In the genomic region with DNA sequence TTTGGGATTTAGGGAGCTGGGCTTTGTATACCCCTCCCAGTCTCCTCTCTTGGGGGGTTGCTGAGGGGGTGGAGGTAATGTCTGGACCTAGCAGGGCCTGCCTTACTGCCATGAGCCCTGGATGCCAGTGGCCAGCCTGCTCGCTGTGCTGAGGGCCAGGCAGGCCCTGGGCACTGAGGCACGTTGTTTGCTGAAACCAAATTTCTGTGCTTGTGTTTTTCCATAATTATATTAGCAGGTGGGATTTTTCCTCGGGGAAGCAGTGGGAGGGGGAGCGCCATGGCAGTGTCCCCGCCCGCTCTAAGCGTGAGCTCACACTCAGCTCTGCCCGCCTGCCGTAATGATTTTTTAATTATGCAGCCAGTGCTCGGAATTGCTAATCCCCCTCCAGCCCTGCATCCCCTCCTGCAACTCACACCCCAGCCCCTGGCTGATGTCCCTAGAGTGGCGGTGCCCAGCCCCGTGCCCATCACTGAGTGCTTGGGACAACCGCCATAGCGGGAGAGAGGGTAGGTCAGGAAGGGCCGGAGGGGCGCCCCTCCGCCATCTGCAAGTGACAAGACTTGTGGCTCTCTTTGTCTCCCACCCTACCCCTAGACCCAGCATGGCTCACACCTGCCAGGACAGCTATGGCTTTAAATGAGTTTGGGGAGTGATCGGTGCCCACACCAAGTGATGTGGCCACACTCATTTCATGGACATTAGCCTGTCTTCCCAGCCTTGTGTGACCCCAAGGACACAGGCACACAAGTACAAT, we compare ENCODE assay signal across 7 cellular contexts. TPM values are rescaled to one million over a fixed set of nuclear protein-coding genes. Genes with fewer than 3 reads are reported as not detected.
DNase-seq lines count a peak whose midpoint lies in the region; ATAC-seq and TF ChIP-seq lines count a peak whose summit lies in the region.

No MANE protein-coding gene starts in this region.

- no peak overlapping the region for H2AFZ ChIP-seq in smooth muscle cell (ENCODE audit: low read depth)

- H3K27ac ChIP-seq in RWPE2 (ENCODE audit: poor library complexity, severe bottlenecking) (peak overlapping the region; percentile 57), smooth muscle cell (ENCODE audit: low read depth) (peak overlapping the region; percentile 95)

- H3K4me1 ChIP-seq in RWPE2 (ENCODE audit: insufficient read depth, poor library complexity, severe bottlenecking) (peaks cover 23% of the 10 kb centered on the region), smooth muscle cell (ENCODE audit: low read depth) (peaks cover 50% of the 10 kb centered on the region)

- peaks cover 99% of the 10 kb centered on the region for H4K20me1 ChIP-seq in smooth muscle cell (ENCODE audit: low read depth)

- H3K9ac ChIP-seq in smooth muscle cell (ENCODE audit: low read depth), result peak overlapping the region; percentile 71

- H3K27me3 ChIP-seq in RWPE2 (ENCODE audit: insufficient read depth, poor library complexity, severe bottlenecking), result no peaks in the 10 kb centered on the region
- H3K27me3 ChIP-seq in smooth muscle cell (ENCODE audit: low read depth), result no peaks in the 10 kb centered on the region

- H3K36me3 ChIP-seq in RWPE2 (ENCODE audit: low read depth) (no peaks in the 10 kb centered on the region), smooth muscle cell (ENCODE audit: low read depth) (no peaks in the 10 kb centered on the region)

- H3F3A ChIP-seq in smooth muscle cell (ENCODE audit: low read depth), result peaks cover 20% of the 10 kb centered on the region

- H3K9me3 ChIP-seq in RWPE2 (ENCODE audit: severe bottlenecking), result no peaks in the 10 kb centered on the region
- no peaks in the 10 kb centered on the region for H3K9me3 ChIP-seq in smooth muscle cell (replicated peaks; ENCODE audit: low read depth)

- peak; percentile 14 for TF ChIP-seq POLR2A in GM19193 (IDR thresholded peaks at IDR 0.05; ENCODE audit: extremely low read depth, insufficient read depth, insufficient read length)

- TF ChIP-seq CTCF in RWPE2 (IDR thresholded peaks at IDR 0.05; ENCODE audit: poor library complexity, severe bottlenecking) (no peak), fibroblast of the aortic adventitia (IDR thresholded peaks at IDR 0.05; ENCODE audit: insufficient read depth, low read length) (no peak), smooth muscle cell (IDR thresholded peaks at IDR 0.05; ENCODE audit: borderline replicate concordance, insufficient read depth, poor library complexity, severe bottlenecking) (no peak)

- H3K4me2 ChIP-seq in smooth muscle cell, result peak overlapping the region; percentile 86

- WGBS in smooth muscle cell (ENCODE audit: low lambda C conversion rate), result 84% methylated on average over 18 of the region's 18 CpGs

- H3K79me2 ChIP-seq in smooth muscle cell (ENCODE audit: low read depth), result peaks cover 98% of the 10 kb centered on the region

- no peak for DNase-seq in RWPE2 (ENCODE audit: low spot score)
- DNase-seq in fibroblast of the aortic adventitia (ENCODE audit: low read depth), result no peak
- no peak for DNase-seq in smooth muscle cell (lab: John Stamatoyannopoulos, UW; ENCODE audit: unreplicated experiment)
- DNase-seq in NCI-H2196 treated with DMSO at 0.1 percent for 48 hours (lab: John Stamatoyannopoulos, UW; ENCODE audit: unreplicated experiment), result no peak
- DNase-seq in DMS153 (lab: John Stamatoyannopoulos, UW), result no peak
- no peak for DNase-seq in DMS79 treated with DMSO at 0.1 percent for 48 hours (lab: John Stamatoyannopoulos, UW)

- H3K4me3 ChIP-seq in RWPE2 (ENCODE audit: severe bottlenecking) (no peak overlapping the region), fibroblast of the aortic adventitia (ENCODE audit: low read depth, low read length) (peak overlapping the region; percentile 60), smooth muscle cell (peak overlapping the region; percentile 27)

- no peak for ATAC-seq in RWPE2 (ENCODE audit: low read depth)

RNA-seq across cellular contexts. Expression of gene CXXC5, which starts 21.0 kb away (rescaled TPM):
- total RNA-seq in fibroblast of the aortic adventitia (ENCODE audit: low replicate concordance) (26.1 and 75.9 TPM in 2 replicates), smooth muscle cell (85.5 and 103 TPM in 2 replicates)
- 139 and 175 TPM in 2 replicates for polyA plus RNA-seq in smooth muscle cell
